8 cellular contexts compared by ENCODE assay signal in genomic region chr1:220879509-220880366, GRCh38. TPM values are rescaled to one million over a fixed set of nuclear protein-coding genes. Genes with fewer than 3 reads are reported as not detected.
DNase-seq lines count a peak whose midpoint lies in the region; ATAC-seq and TF ChIP-seq lines count a peak whose summit lies in the region.

No MANE protein-coding gene starts in this region.

- no peak overlapping the region for H3K18ac ChIP-seq in trophoblast cell (ENCODE audit: low read length)

- in situ Hi-C loops in G401 (cut with HindIII; ENCODE audit: low sequenced_read_pairs) = no loop called here

- TF ChIP-seq CTCF in GM20000 (IDR thresholded peaks at IDR 0.05; ENCODE audit: extremely low read depth, missing control alignments) (no peak), heart left ventricle (IDR thresholded peaks at IDR 0.05) (peak in 1 of 12 donors; percentile 20)

- H3K27ac Mint-ChIP-seq in activated CD8-positive, alpha-beta T cell treated with anti-CD3 and anti-CD28 coated beads, Interleukin-2, amount 10 ng/mL, durations not matched to agents 7 days and 5 days = no peak overlapping the region

- peaks cover 71% of the 10 kb centered on the region for H3K27me3 Mint-ChIP-seq in activated CD8-positive, alpha-beta T cell treated with anti-CD3 and anti-CD28 coated beads, Interleukin-2, amount 10 ng/mL, durations not matched to agents 7 days and 5 days (ENCODE audit: low read depth)

- H3K79me1 ChIP-seq in trophoblast cell (ENCODE audit: low read length) = no peaks in the 10 kb centered on the region

- no peak for TF ChIP-seq POLR2A in heart left ventricle (IDR thresholded peaks at IDR 0.05)

- intact Hi-C loops in heart left ventricle (cut with DNase I) = loop anchor here in 9 of 10 donors (1.0 to 10.0 kb wide), 13 partner anchors 37 to 1575 kb away; no protein-coding TSS in a partner anchor

- no peaks in the 10 kb centered on the region for H3K36me3 Mint-ChIP-seq in activated CD8-positive, alpha-beta T cell treated with anti-CD3 and anti-CD28 coated beads, Interleukin-2, amount 10 ng/mL, durations not matched to agents 7 days and 5 days (ENCODE audit: low read depth)

- DNase-seq in NCI-H1436 (lab: John Stamatoyannopoulos, UW) = peak; percentile 43
- DNase-seq in NCI-H1436 treated with DMSO at 0.1 percent for 48 hours (lab: John Stamatoyannopoulos, UW) = no peak
- peak; percentile 73 for DNase-seq in GM20000 (ENCODE audit: low spot score)
- DNase-seq in HuH-7.5 (ENCODE audit: low spot score) = peak; percentile 88
- DNase-seq in activated CD8-positive, alpha-beta T cell treated with anti-CD3 and anti-CD28 coated beads, Interleukin-2, amount 10 ng/mL, durations not matched to agents 7 days and 5 days = no peak
- DNase-seq in heart left ventricle = peak; percentile 53 to 83 (median 64)
- peak; percentile 20 to 61 for DNase-seq in trophoblast cell
- DNase-seq in G401 (ENCODE audit: low spot score) = no peak

- WGBS in heart left ventricle, 4 donors = 0 to 1% (median 1%) methylated on average over 54 to 94 of the region's 94 CpGs
- whole genome bisulfite sequencing in trophoblast cell (ENCODE audit: extremely low coverage, insufficient coverage, insufficient read length) = no CpG with 5 or more reads among the region's 94 CpGs

- peak; percentile 59 for ATAC-seq in activated CD8-positive, alpha-beta T cell treated with anti-CD3 and anti-CD28 coated beads, Interleukin-2, amount 10 ng/mL, durations not matched to agents 7 days and 5 days
- peak; percentile 28 to 67 (median 52) for ATAC-seq in heart left ventricle

- H4K91ac ChIP-seq in trophoblast cell (ENCODE audit: low read depth, low read length) = no peak overlapping the region

- no peak overlapping the region for H3K9ac ChIP-seq in trophoblast cell (ENCODE audit: low read length)

- no peak overlapping the region for H2BK12ac ChIP-seq in trophoblast cell (ENCODE audit: low read length)

- CTCF ChIA-PET in activated CD8-positive, alpha-beta T cell treated with anti-CD3 and anti-CD28 coated beads, Interleukin-2, amount 10 ng/mL, durations not matched to agents 7 days and 5 days (lab: Charles Lee) = no interaction called here

- peak overlapping the region; percentile 60 for H3K4me3 Mint-ChIP-seq in activated CD8-positive, alpha-beta T cell treated with anti-CD3 and anti-CD28 coated beads, Interleukin-2, amount 10 ng/mL, durations not matched to agents 7 days and 5 days

- H3K36me3 ChIP-seq in heart left ventricle = peaks cover 0 to 28% (median 18%) of the 10 kb centered on the region in 9 donors
- H3K36me3 ChIP-seq in trophoblast cell (ENCODE audit: control insufficient read depth in 1 of 2, insufficient read depth in 2 of 2, low read length in 2 of 2) = no peaks in the 10 kb centered on the region

- H3K4me3 ChIP-seq in heart left ventricle (peak overlapping the region; percentile 64 to 99 (median 92)), trophoblast cell (ENCODE audit: low read depth, low read length) (peak overlapping the region; percentile 48)

- no peak overlapping the region for H4K8ac ChIP-seq in trophoblast cell (ENCODE audit: low read depth, low read length)

- peak overlapping the region; percentile 90 to 99 (median 98) for H3K27ac ChIP-seq in heart left ventricle
- H3K27ac ChIP-seq in trophoblast cell (ENCODE audit: low read depth, low read length) = no peak overlapping the region

- POLR2A ChIA-PET in activated CD8-positive, alpha-beta T cell treated with anti-CD3 and anti-CD28 coated beads, Interleukin-2, amount 10 ng/mL, durations not matched to agents 7 days and 5 days (lab: Charles Lee) = no interaction called here

- peak overlapping the region; percentile 89 for H3K4me2 ChIP-seq in trophoblast cell (ENCODE audit: low read length)

- no peak overlapping the region for H4K12ac ChIP-seq in trophoblast cell (ENCODE audit: low read depth, low read length)

- no peaks in the 10 kb centered on the region for H3K9me3 Mint-ChIP-seq in activated CD8-positive, alpha-beta T cell treated with anti-CD3 and anti-CD28 coated beads, Interleukin-2, amount 10 ng/mL, durations not matched to agents 7 days and 5 days (ENCODE audit: insufficient read depth)

- no peak overlapping the region for H2BK5ac ChIP-seq in trophoblast cell (ENCODE audit: low read depth, low read length, poor library complexity)

- H3K4me1 Mint-ChIP-seq in activated CD8-positive, alpha-beta T cell treated with anti-CD3 and anti-CD28 coated beads, Interleukin-2, amount 10 ng/mL, durations not matched to agents 7 days and 5 days (ENCODE audit: low read depth) = peaks cover 40% of the 10 kb centered on the region

- H2AFZ ChIP-seq in trophoblast cell (ENCODE audit: insufficient read depth, low read length, poor library complexity) = peak overlapping the region; percentile 12

- no peak overlapping the region for H3K4ac ChIP-seq in trophoblast cell (ENCODE audit: low read depth, low read length)

- H2AK5ac ChIP-seq in trophoblast cell (ENCODE audit: low read length) = no peak overlapping the region

- H3K27me3 ChIP-seq in heart left ventricle = peaks cover 0 to 40% (median 0%) of the 10 kb centered on the region in 9 donors
- H3K27me3 ChIP-seq in trophoblast cell (ENCODE audit: insufficient read depth, low read length) = peaks cover 87% of the 10 kb centered on the region

- H3K4me1 ChIP-seq in heart left ventricle (peaks cover 0 to 67% (median 32%) of the 10 kb centered on the region in 12 donors), trophoblast cell (ENCODE audit: control insufficient read depth in 1 of 2, insufficient read depth in 2 of 2, low read length in 2 of 2) (peaks cover 25% of the 10 kb centered on the region in 2 experiments)

- no peak overlapping the region for H2BK120ac ChIP-seq in trophoblast cell (ENCODE audit: insufficient read depth, low read length, poor library complexity)

- H3K23ac ChIP-seq in trophoblast cell (ENCODE audit: low read length) = no peak overlapping the region

- no peak overlapping the region for H3K14ac ChIP-seq in trophoblast cell (ENCODE audit: low read length)

- H3K79me2 ChIP-seq in trophoblast cell (ENCODE audit: control insufficient read depth, insufficient read depth, low read length, poor library complexity) = no peaks in the 10 kb centered on the region

- H3K9me3 ChIP-seq in heart left ventricle (no peaks in the 10 kb centered on the region), trophoblast cell (ENCODE audit: insufficient read depth, low read depth, low read length) (peaks cover 6% of the 10 kb centered on the region)

RNA-seq across cellular contexts. Expression of gene HLX, which starts 0.5 kb away (rescaled TPM):
- not detected for total RNA-seq in activated CD8-positive, alpha-beta T cell treated with anti-CD3 and anti-CD28 coated beads, Interleukin-2, amount 10 ng/mL, durations not matched to agents 7 days and 5 days
- total RNA-seq in heart left ventricle = 10 to 100 TPM in 3 of 9 donors, 1 to 10 TPM in 6; 3.3 to 14.8 (median 6.7) TPM
- 1 to 10 TPM; 3.7 to 7.6 TPM for polyA plus RNA-seq in heart left ventricle
- 1.6 and 1.8 TPM in 2 replicates for polyA plus RNA-seq in trophoblast cell (2013)
- total RNA-seq in G401 (2014; rRNA removed; shearing (Covaris generic)) = not detected in 2 replicates

Comparison
In these comparisons a context has a peak if more than half of its experiments do, and no peak if none do; other contexts are left out.
1. DNase-seq: peak in NCI-H1436 (single experiment), GM20000 (single experiment), HuH-7.5 (single experiment), heart left ventricle (5 of 5) and trophoblast cell (2 of 2); none in NCI-H1436 treated with DMSO at 0.1 percent for 48 hours (single experiment), activated CD8-positive, alpha-beta T cell treated with anti-CD3 and anti-CD28 coated beads, Interleukin-2, amount 10 ng/mL, durations not matched to agents 7 days and 5 days (single experiment) and G401 (single experiment).